ENCODE assay signal across 9 cellular contexts in the genomic region with DNA sequence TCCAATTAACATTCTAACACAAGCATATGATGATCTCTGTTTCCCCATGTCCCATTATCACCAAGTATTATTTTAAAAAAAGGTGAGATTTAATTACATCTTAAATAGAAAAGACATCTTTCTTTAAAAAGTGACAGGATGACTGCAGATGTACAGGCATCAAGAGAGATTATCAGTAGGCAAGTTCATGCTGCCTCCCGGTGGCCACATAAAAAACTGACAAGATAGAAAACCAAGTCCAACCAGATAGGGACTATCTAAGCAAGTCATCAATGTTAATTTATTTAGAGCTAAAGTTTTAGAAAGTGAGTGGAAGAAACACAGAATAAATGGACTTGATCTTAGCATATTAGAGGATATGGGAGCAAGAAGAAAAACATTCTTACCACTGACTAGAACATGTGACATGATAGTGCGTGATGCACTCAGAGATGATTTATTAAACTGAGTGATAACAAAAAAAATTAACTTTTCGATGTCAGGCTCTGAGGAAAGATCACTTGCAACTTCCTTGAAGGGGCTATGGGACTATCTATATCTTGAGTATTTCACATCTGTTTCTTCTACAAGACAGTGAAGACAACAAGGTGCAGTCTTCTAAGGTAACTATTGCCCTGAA. TPM values are rescaled to one million over a fixed set of nuclear protein-coding genes. Genes with fewer than 3 reads are reported as not detected.
DNase-seq lines count a peak whose midpoint lies in the region; ATAC-seq, FAIRE-seq and TF ChIP-seq lines count a peak whose summit lies in the region.
"Had no signal": no experiment of that assay in that cellular context is flagged by ENCODE, and none has a peak within 500 bp of the region (broad histone marks: within the 10 kb centered on the region; RNA-seq: fewer than 3 reads in every experiment).

No MANE protein-coding gene starts in this region.

- no peaks in the 10 kb centered on the region for H3K27me3 ChIP-seq in H1 (replicated peaks in 1 of 4; ENCODE audit: control insufficient read depth in 3 of 4, extremely low read depth in 1 of 4, insufficient read depth in 3 of 4, low read length in 3 of 4)
- no peaks in the 10 kb centered on the region for H3K27me3 ChIP-seq in effector memory CD4-positive, alpha-beta T cell (replicated peaks; ENCODE audit: control insufficient read depth, insufficient read depth, low read length, poor library complexity, severe bottlenecking)

- no peak overlapping the region for H4K5ac ChIP-seq in H1 (ENCODE audit: insufficient read length, low read depth, low read length)

- H3K56ac ChIP-seq in H1 (replicated peaks; ENCODE audit: insufficient read length, low read depth, low read length), result no peak overlapping the region

- no peaks in the 10 kb centered on the region for H4K20me1 ChIP-seq in H1 (replicated peaks in 1 of 2; ENCODE audit: control insufficient read depth in 1 of 2, insufficient read depth in 2 of 2, low read length in 2 of 2)
- H4K20me1 ChIP-seq: BLaER1 treated with 17β-estradiol and CSF1 and Interleukin-3, amounts not matched to agents 10 nM and 100 nM had no signal

- no peak overlapping the region for H2BK15ac ChIP-seq in H1 (ENCODE audit: low read length)

- CTCF ChIA-PET in H1 (lab: Charles Lee; ENCODE audit: partially characterized antibody), result interaction anchor here (0.7 to 9.2 kb wide), 32 partner anchors 10 to 461 kb away, joined by 3 to 188 read pairs (median 4); a partner anchor contains a TSS

- H3K27ac ChIP-seq in H1 (ENCODE audit: low read depth, low read length), result no peak overlapping the region
- H3K27ac ChIP-seq in effector memory CD4-positive, alpha-beta T cell (ENCODE audit: insufficient read depth, low read length, poor library complexity, severe bottlenecking), result no peak overlapping the region
- H3K27ac ChIP-seq: BLaER1 treated with 17β-estradiol and CSF1 and Interleukin-3, amounts not matched to agents 10 nM and 100 nM had no signal

- WGBS in H1 (ENCODE audit: extremely low coverage in 1 of 2, insufficient coverage in 1 of 2, insufficient read length in 1 of 2, insufficient replicate concordance in 2 of 2, low coverage in 1 of 2, low lambda C conversion rate in 2 of 2, missing lambda C conversion rate in 1 of 2), 2 experiments, result 64% methylated on average over 3 of the region's 3 CpGs; no CpG with 5 or more reads in 1 of the 2 experiments

- TF ChIP-seq RAD21 in H1 (IDR thresholded peaks at IDR 0.05 in 1 of 2, conservative IDR thresholded peaks at IDR 0.05 in 1 of 2; ENCODE audit: low read depth in 2 of 2, low read length in 2 of 2), result peak; percentile 86 to 88

- DNase-seq in NCI-H146 (lab: John Stamatoyannopoulos, UW) (peak; percentile 5), NCI-H146 treated with DMSO at 0.1 percent for 48 hours (lab: John Stamatoyannopoulos, UW; ENCODE audit: unreplicated experiment) (no peak), NCI-H82 treated with DMSO at 0.1 percent for 48 hours (lab: John Stamatoyannopoulos, UW; ENCODE audit: unreplicated experiment) (peak; percentile 8), H1 (ENCODE audit: low read depth in 1 of 2, low spot score in 2 of 2) (no peak), myocyte (ENCODE audit: low read depth) (peak; percentile 22), NCI-H2029 (lab: John Stamatoyannopoulos, UW) (no peak)
- DNase-seq in effector memory CD4-positive, alpha-beta T cell, result no peak

- H3K9me3 ChIP-seq in H1 (ENCODE audit: insufficient read depth in 2 of 2, low read depth in 1 of 2, low read length in 1 of 2), result no peaks in the 10 kb centered on the region
- H3K9me3 ChIP-seq in effector memory CD4-positive, alpha-beta T cell (ENCODE audit: control insufficient read depth, low read length), result no peaks in the 10 kb centered on the region
- H3K9me3 ChIP-seq: BLaER1 treated with 17β-estradiol and CSF1 and Interleukin-3, amounts not matched to agents 10 nM and 100 nM had no signal

- H3K4me3 ChIP-seq in H1 (ENCODE audit: extremely low read depth in 1 of 4, insufficient read depth in 2 of 4, low read depth in 3 of 4, low read length in 4 of 4), result no peak overlapping the region
- no peak overlapping the region for H3K4me3 ChIP-seq in effector memory CD4-positive, alpha-beta T cell (ENCODE audit: insufficient read depth, low read depth, low read length, poor library complexity, severe bottlenecking)
- H3K4me3 ChIP-seq: BLaER1 treated with 17β-estradiol and CSF1 and Interleukin-3, amounts not matched to agents 10 nM and 100 nM had no signal

- TF ChIP-seq POLR2A in H1 (IDR thresholded peaks at IDR 0.05; ENCODE audit: control extremely low read depth in 1 of 2, low read depth in 2 of 2, low read length in 2 of 2), result no peak

- no peaks in the 10 kb centered on the region for H3K4me1 ChIP-seq in H1 (replicated peaks in 1 of 4; ENCODE audit: control insufficient read depth in 3 of 4, insufficient read depth in 4 of 4, low read length in 3 of 4)
- H3K4me1 ChIP-seq in effector memory CD4-positive, alpha-beta T cell (ENCODE audit: control insufficient read depth, insufficient read depth, low read length, poor library complexity, severe bottlenecking), result no peaks in the 10 kb centered on the region

- H2BK120ac ChIP-seq in H1 (replicated peaks; ENCODE audit: low read depth, low read length), result no peak overlapping the region

- FAIRE-seq in H1 (lab: Jason Lieb, UNC), result peak; percentile 42

- H2AFZ ChIP-seq in H1 (ENCODE audit: low read length), result no peak overlapping the region

- H3K79me1 ChIP-seq in H1 (ENCODE audit: low read depth, low read length), result no peaks in the 10 kb centered on the region

- H3K14ac ChIP-seq in H1 (ENCODE audit: insufficient read length), result no peak overlapping the region

- peak in 2 of 3 experiments; percentile 61 to 64; a peak in 3 of 4 replicates for TF ChIP-seq CTCF in H1 (IDR thresholded peaks at IDR 0.05; ENCODE audit: control extremely low read depth in 1 of 3, insufficient read depth in 1 of 3, low read depth in 1 of 3, low read length in 3 of 3)

- no peak overlapping the region for H2BK20ac ChIP-seq in H1 (ENCODE audit: low read length)

- no peak overlapping the region for H2AK5ac ChIP-seq in H1 (ENCODE audit: low read depth, low read length)

- H2BK5ac ChIP-seq in H1 (ENCODE audit: low read depth, low read length), result no peak overlapping the region

- H2BK12ac ChIP-seq in H1 (ENCODE audit: low read depth, low read length), result no peak overlapping the region

- H3K4me2 ChIP-seq in H1 (ENCODE audit: insufficient read depth in 1 of 2, low read depth in 2 of 2, low read length in 2 of 2), result no peak overlapping the region
- H3K4me2 ChIP-seq: BLaER1 treated with 17β-estradiol and CSF1 and Interleukin-3, amounts not matched to agents 10 nM and 100 nM had no signal

- ATAC-seq in HG02678 (IDR thresholded peaks at IDR 0.05; ENCODE audit: unreplicated experiment), result peak; percentile 54

- H4K91ac ChIP-seq in H1 (replicated peaks; ENCODE audit: insufficient read length, low read length), result no peak overlapping the region

- H3K23me2 ChIP-seq in H1 (ENCODE audit: low read depth, low read length), result no peaks in the 10 kb centered on the region

- TF ChIP-seq EP300 in H1 (IDR thresholded peaks at IDR 0.05; ENCODE audit: borderline replicate concordance in 1 of 2, low read depth in 2 of 2, low read length in 2 of 2), result no peak

- H3K79me2 ChIP-seq in H1 (ENCODE audit: control insufficient read depth in 1 of 2, insufficient read depth in 2 of 2, low read length in 2 of 2), result no peaks in the 10 kb centered on the region

- H3K4ac ChIP-seq in H1 (replicated peaks; ENCODE audit: insufficient read length, low read depth, low read length), result no peak overlapping the region

- H3K9ac ChIP-seq in H1 (replicated peaks in 1 of 4; ENCODE audit: extremely low read depth in 1 of 4, low read depth in 3 of 4, low read length in 3 of 4), result no peak overlapping the region
- H3K9ac ChIP-seq: BLaER1 treated with 17β-estradiol and CSF1 and Interleukin-3, amounts not matched to agents 10 nM and 100 nM had no signal

- POLR2A ChIA-PET in H1 (lab: Charles Lee; ENCODE audit: partially characterized antibody), result no interaction called here

- no peaks in the 10 kb centered on the region for H3K36me3 ChIP-seq in H1 (ENCODE audit: control insufficient read depth in 2 of 4, insufficient read depth in 4 of 4, low read length in 3 of 4)
- no peaks in the 10 kb centered on the region for H3K36me3 ChIP-seq in effector memory CD4-positive, alpha-beta T cell (ENCODE audit: control insufficient read depth, insufficient read depth, low read length)
- H3K36me3 ChIP-seq: BLaER1 treated with 17β-estradiol and CSF1 and Interleukin-3, amounts not matched to agents 10 nM and 100 nM had no signal

- H3K18ac ChIP-seq in H1 (ENCODE audit: extremely low read depth, low read length), result no peak overlapping the region

- no peak overlapping the region for H3K23ac ChIP-seq in H1 (ENCODE audit: insufficient read length)

- H4K8ac ChIP-seq in H1 (ENCODE audit: extremely low read depth, insufficient read depth, low read length), result no peak overlapping the region

TF ChIP-seq in H1, 55 proteins besides CTCF, POLR2A, EP300 and RAD21:
- TF ChIP-seq SIRT6 (IDR thresholded peaks at IDR 0.05; ENCODE audit: low read length) (no peak), BRCA1 (IDR thresholded peaks at IDR 0.05; ENCODE audit: low read depth, low read length) (0 out of 2 replicates have a peak, but pooled peaks have one; percentile 11)

RNA-seq across cellular contexts. Expression of a gene that starts 5.4 kb away (rescaled TPM):
- total RNA-seq in H1 (2021; fragmentation: NEBNext Ultra II Directional; extraction: Animal tissue kit (Norgen Biotek cat#: 25700)), result not detected in 2 replicates
- not detected in 2 replicates for polyA plus RNA-seq in H1 (2011; rRNA removed)
- not detected for polyA plus RNA-seq in H1 (2011; cell fraction: cytosol; rRNA removed)
- polyA plus RNA-seq in H1 (2011; cell fraction: nucleus; rRNA removed), result not detected
- polyA plus RNA-seq in H1 (2012, experiment 1 of 2), result not detected in 4 replicates
- polyA plus RNA-seq in H1 (2012, experiment 2 of 2), result not detected
- not detected for polyA plus RNA-seq in H1 (2013, experiment 1 of 2)
- polyA plus RNA-seq in H1 (2013, experiment 2 of 2), result not detected
- not detected in 2 replicates for polyA minus RNA-seq in H1 (2011; rRNA and poly(A)+ RNA removed)
- polyA minus RNA-seq in H1 (2011; cell fraction: cytosol; rRNA and poly(A)+ RNA removed), result not detected
- polyA minus RNA-seq in H1 (2011; cell fraction: nucleus; rRNA and poly(A)+ RNA removed), result not detected
- not detected in 2 replicates for total RNA-seq in myocyte
- not detected for polyA plus RNA-seq in myocyte (2012)

Comparison
In these comparisons a context has a peak if more than half of its experiments do, and no peak if none do; other contexts are left out.
1. DNase-seq: peak in NCI-H146 (single experiment), NCI-H82 treated with DMSO at 0.1 percent for 48 hours (single experiment) and myocyte (single experiment); none in NCI-H146 treated with DMSO at 0.1 percent for 48 hours (single experiment), H1 (0 of 2), NCI-H2029 (single experiment) and effector memory CD4-positive, alpha-beta T cell (0 of 3).